In genomic region chr9:92979657-92980056, GRCh38 we compare ENCODE assay signal across 21 cellular contexts. TPM values are rescaled to one million over a fixed set of nuclear protein-coding genes. Genes with fewer than 3 reads are reported as not detected.
A peak's percentile ranks its signal among the peaks of the same experiment; 100 is the strongest.
DNase-seq lines count a peak whose midpoint lies in the region; ATAC-seq lines count a peak whose summit lies in the region.
"Had no signal": no experiment of that assay in that cellular context is flagged by ENCODE, and none has a peak within 500 bp of the region (broad histone marks: within the 10 kb centered on the region; RNA-seq: fewer than 3 reads in every experiment).

No MANE protein-coding gene starts in this region.

- no peaks in the 10 kb centered on the region for H3K27me3 Mint-ChIP-seq in activated CD4-positive, alpha-beta T cell treated with anti-CD3 and anti-CD28 coated beads for 36 hours
- no peaks in the 10 kb centered on the region for H3K27me3 Mint-ChIP-seq in CD8-positive, alpha-beta memory T cell
- H3K27me3 Mint-ChIP-seq in activated CD8-positive, alpha-beta T cell treated with anti-CD3 and anti-CD28 coated beads, Interleukin-2, amount 10 ng/mL, durations not matched to agents 7 days and 5 days (ENCODE audit: low read depth), result no peaks in the 10 kb centered on the region
- H3K27me3 Mint-ChIP-seq in memory B cell, result no peaks in the 10 kb centered on the region

- peaks cover 71% of the 10 kb centered on the region for H3K36me3 Mint-ChIP-seq in activated CD4-positive, alpha-beta T cell treated with anti-CD3 and anti-CD28 coated beads for 36 hours (ENCODE audit: low read depth)
- peaks cover 15 to 81% (median 23%) of the 10 kb centered on the region in 3 donors for H3K36me3 Mint-ChIP-seq in CD8-positive, alpha-beta memory T cell
- H3K36me3 Mint-ChIP-seq in activated CD8-positive, alpha-beta T cell treated with anti-CD3 and anti-CD28 coated beads, Interleukin-2, amount 10 ng/mL, durations not matched to agents 7 days and 5 days (ENCODE audit: low read depth), result peaks cover 85% of the 10 kb centered on the region
- peaks cover 53% of the 10 kb centered on the region for H3K36me3 Mint-ChIP-seq in memory B cell

- H3K4me1 Mint-ChIP-seq in activated CD4-positive, alpha-beta T cell treated with anti-CD3 and anti-CD28 coated beads for 36 hours, result peaks cover 72% of the 10 kb centered on the region
- peaks cover 58 to 87% (median 80%) of the 10 kb centered on the region in 3 donors for H3K4me1 Mint-ChIP-seq in CD8-positive, alpha-beta memory T cell
- H3K4me1 Mint-ChIP-seq in activated CD8-positive, alpha-beta T cell treated with anti-CD3 and anti-CD28 coated beads, Interleukin-2, amount 10 ng/mL, durations not matched to agents 7 days and 5 days (ENCODE audit: low read depth), result peaks cover 61% of the 10 kb centered on the region
- peaks cover 37% of the 10 kb centered on the region for H3K4me1 Mint-ChIP-seq in memory B cell

- H3K27ac Mint-ChIP-seq in activated CD4-positive, alpha-beta T cell treated with anti-CD3 and anti-CD28 coated beads for 36 hours, result peak overlapping the region; percentile 92
- peak overlapping the region; percentile 45 to 92 (median 68) for H3K27ac Mint-ChIP-seq in CD8-positive, alpha-beta memory T cell
- peak overlapping the region; percentile 87 for H3K27ac Mint-ChIP-seq in activated CD8-positive, alpha-beta T cell treated with anti-CD3 and anti-CD28 coated beads, Interleukin-2, amount 10 ng/mL, durations not matched to agents 7 days and 5 days
- peak overlapping the region; percentile 68 for H3K27ac Mint-ChIP-seq in memory B cell
- H3K27ac Mint-ChIP-seq: HFFc6 had no signal

- peaks cover 34% of the 10 kb centered on the region for H3K36me3 ChIP-seq in CD8-positive, alpha-beta memory T cell (ENCODE audit: insufficient read depth, low read length)
- H3K36me3 ChIP-seq: right atrium auricular region, suprapubic skin had no signal

- POLR2A ChIA-PET in activated CD4-positive, alpha-beta T cell treated with anti-CD3 and anti-CD28 coated beads for 36 hours (lab: Charles Lee), result interaction anchor here (0.6 kb wide), 2 partner anchors 10 to 581 kb away, joined by 3 to 7 read pairs; no protein-coding TSS in a partner anchor
- POLR2A ChIA-PET in CD8-positive, alpha-beta memory T cell (lab: Charles Lee), result interaction anchor here (0.6 to 1.4 kb wide), 3 partner anchors 16 to 23 kb away, joined by 3 to 8 read pairs (median 6); no protein-coding TSS in a partner anchor
- POLR2A ChIA-PET in activated CD8-positive, alpha-beta T cell treated with anti-CD3 and anti-CD28 coated beads, Interleukin-2, amount 10 ng/mL, durations not matched to agents 7 days and 5 days (lab: Charles Lee), result interaction anchor here (2.5 kb wide), 1 partner anchor 14 kb away, joined by 24 read pairs; no protein-coding TSS in a partner anchor

- H3K9me3 Mint-ChIP-seq in activated CD4-positive, alpha-beta T cell treated with anti-CD3 and anti-CD28 coated beads for 36 hours (ENCODE audit: low read depth), result peaks cover 17% of the 10 kb centered on the region
- H3K9me3 Mint-ChIP-seq in CD8-positive, alpha-beta memory T cell, result no peaks in the 10 kb centered on the region
- peaks cover 25% of the 10 kb centered on the region for H3K9me3 Mint-ChIP-seq in activated CD8-positive, alpha-beta T cell treated with anti-CD3 and anti-CD28 coated beads, Interleukin-2, amount 10 ng/mL, durations not matched to agents 7 days and 5 days (ENCODE audit: insufficient read depth)
- H3K9me3 Mint-ChIP-seq in memory B cell, result peaks cover 2% of the 10 kb centered on the region

- H3K27me3 ChIP-seq in CD8-positive, alpha-beta memory T cell (ENCODE audit: insufficient read depth, low read length, poor library complexity, severe bottlenecking), result no peaks in the 10 kb centered on the region
- H3K27me3 ChIP-seq: esophagus squamous epithelium, right atrium auricular region, suprapubic skin had no signal

- peak overlapping the region; percentile 2 for H3K4me3 ChIP-seq in CD8-positive, alpha-beta memory T cell (ENCODE audit: low read length)
- H3K4me3 ChIP-seq: esophagus squamous epithelium, lung, right atrium auricular region, suprapubic skin had no signal

- H3K4me1 ChIP-seq in CD8-positive, alpha-beta memory T cell (ENCODE audit: insufficient read depth, low read length), result peaks cover 73% of the 10 kb centered on the region
- H3K4me1 ChIP-seq: right atrium auricular region had no signal

- peak; percentile 26 for ATAC-seq in activated CD4-positive, alpha-beta T cell treated with anti-CD3 and anti-CD28 coated beads for 36 hours
- ATAC-seq in activated CD8-positive, alpha-beta T cell treated with anti-CD3 and anti-CD28 coated beads, Interleukin-2, amount 10 ng/mL, durations not matched to agents 7 days and 5 days, result no peak
- ATAC-seq in memory B cell (ENCODE audit: low read depth), result no peak
- no peak for ATAC-seq in GM21381 (IDR thresholded peaks at IDR 0.05; ENCODE audit: unreplicated experiment)

- H3K9me3 ChIP-seq in CD8-positive, alpha-beta memory T cell (ENCODE audit: low read length), result no peaks in the 10 kb centered on the region

- DNase-seq in activated CD4-positive, alpha-beta T cell treated with anti-CD3 and anti-CD28 coated beads for 36 hours, result no peak
- no peak for DNase-seq in activated CD4-positive, alpha-beta T cell treated with anti-CD3 and anti-CD28 coated beads, Interleukin-2, amount 50 U/mL, for 4 hours
- no peak for DNase-seq in CD8-positive, alpha-beta memory T cell
- DNase-seq in activated CD8-positive, alpha-beta T cell treated with anti-CD3 and anti-CD28 coated beads, Interleukin-2, amount 10 ng/mL, durations not matched to agents 7 days and 5 days, result no peak
- DNase-seq in memory B cell (ENCODE audit: low spot score in 2 of 2), result no peak
- no peak for DNase-seq in NCI-H774 (lab: John Stamatoyannopoulos, UW)
- DNase-seq in SIG-M5 (lab: John Stamatoyannopoulos, UW), result no peak
- DNase-seq: effector CD8-positive, alpha-beta T cell; esophagus squamous epithelium; HFFc6; kidney; NCI-H1417 treated with DMSO at 0.1 percent for 48 hours; NCI-H510A treated with DMSO at 0.1 percent for 48 hours; stimulated activated CD4-positive, alpha-beta T cell treated with anti-CD3 and anti-CD28 coated beads, Interleukin-12 subunit alpha, Interleukin-12 subunit beta, amount 100 ng/mL, for 4 hours had no signal

- intact Hi-C loops in activated CD4-positive, alpha-beta T cell treated with anti-CD3 and anti-CD28 coated beads for 36 hours (cut with DNase I, micrococcal nuclease), result no loop called here

- CTCF ChIA-PET in activated CD4-positive, alpha-beta T cell treated with anti-CD3 and anti-CD28 coated beads for 36 hours (lab: Charles Lee), result interaction anchor here (1.2 to 2.0 kb wide), 4 partner anchors 8 to 25 kb away, joined by 4 to 9 read pairs (median 6); no protein-coding TSS in a partner anchor
- CTCF ChIA-PET in CD8-positive, alpha-beta memory T cell (lab: Charles Lee), result interaction anchor here (1.0 to 1.2 kb wide), 3 partner anchors 24 to 85 kb away, joined by 3 to 6 read pairs (median 3); no protein-coding TSS in a partner anchor
- CTCF ChIA-PET in activated CD8-positive, alpha-beta T cell treated with anti-CD3 and anti-CD28 coated beads, Interleukin-2, amount 10 ng/mL, durations not matched to agents 7 days and 5 days (lab: Charles Lee), result interaction anchor here (0.6 to 4.0 kb wide), 8 partner anchors 8 to 383 kb away, joined by 3 to 26 read pairs (median 3); no protein-coding TSS in a partner anchor

- H3K4me3 Mint-ChIP-seq in activated CD4-positive, alpha-beta T cell treated with anti-CD3 and anti-CD28 coated beads for 36 hours, result peak overlapping the region; percentile 2
- H3K4me3 Mint-ChIP-seq in CD8-positive, alpha-beta memory T cell, result peak overlapping the region in 6 of 7 donors; percentile 58 to 76 (median 61)
- H3K4me3 Mint-ChIP-seq in activated CD8-positive, alpha-beta T cell treated with anti-CD3 and anti-CD28 coated beads, Interleukin-2, amount 10 ng/mL, durations not matched to agents 7 days and 5 days, result peak overlapping the region; percentile 18
- peak overlapping the region; percentile 7 for H3K4me3 Mint-ChIP-seq in memory B cell
- H3K4me3 Mint-ChIP-seq: HFFc6 had no signal

- H3K27ac ChIP-seq in CD8-positive, alpha-beta memory T cell (ENCODE audit: low read depth, low read length), result no peak overlapping the region
- H3K27ac ChIP-seq: esophagus squamous epithelium, HL-60, right atrium auricular region, suprapubic skin had no signal

RNA-seq across cellular contexts. Expression of gene FGD3, which starts 32.3 kb away (rescaled TPM):
- 10 to 100 TPM; 41.8 to 66.7 TPM for total RNA-seq in activated CD4-positive, alpha-beta T cell treated with anti-CD3 and anti-CD28 coated beads for 36 hours
- 10 to 100 TPM; 54.6 to 56.5 TPM for total RNA-seq in CD8-positive, alpha-beta memory T cell
- 134 TPM for polyA plus RNA-seq in CD8-positive, alpha-beta memory T cell
- total RNA-seq in activated CD8-positive, alpha-beta T cell treated with anti-CD3 and anti-CD28 coated beads, Interleukin-2, amount 10 ng/mL, durations not matched to agents 7 days and 5 days, result 100 to 1,000 TPM; 104 to 107 TPM
- total RNA-seq: HFFc6, osteocyte had no signal
- polyA plus RNA-seq: BJ had no signal

Comparison
In these comparisons a context has a peak if more than half of its experiments do, and no peak if none do; other contexts are left out.
1. H3K4me3 Mint-ChIP-seq: peak in every context shown above with its lines; median percentile 61 in CD8-positive, alpha-beta memory T cell; 18 in activated CD8-positive, alpha-beta T cell treated with anti-CD3 and anti-CD28 coated beads, Interleukin-2, amount 10 ng/mL, durations not matched to agents 7 days and 5 days; 7 in memory B cell; 2 in activated CD4-positive, alpha-beta T cell treated with anti-CD3 and anti-CD28 coated beads for 36 hours.